In genomic region chr3:105772635-105773034, GRCh38 we compare ENCODE assay signal across 14 cellular contexts.
"Had no signal": no experiment of that assay in that cellular context is flagged by ENCODE, and none has a peak within 500 bp of the region (broad histone marks: within the 10 kb centered on the region; RNA-seq: fewer than 3 reads in every experiment).

No MANE protein-coding gene starts in this region.

- H3K36me3 ChIP-seq: cardiac muscle cell, colonic mucosa, gastrocnemius medialis, pancreas had no signal

- H3K4me3 ChIP-seq: cardiac muscle cell, colonic mucosa, gastrocnemius medialis, left ventricle myocardium inferior, pancreas, stomach had no signal

- H3K27me3 ChIP-seq: cardiac muscle cell, colonic mucosa, gastrocnemius medialis, pancreas, stomach had no signal

- ATAC-seq: gastrocnemius medialis, pancreas, SK-N-SH treated with all-trans-retinoic acid at 6 μM for 48 hours had no signal

- H3K4me1 ChIP-seq: colonic mucosa, pancreas had no signal

- H3K27ac ChIP-seq: cardiac muscle cell, colonic mucosa, gastrocnemius medialis, left ventricle myocardium inferior, pancreas, stomach had no signal

- H3K9me3 ChIP-seq: colonic mucosa, gastrocnemius medialis, left ventricle myocardium inferior, pancreas, stomach had no signal

- DNase-seq: activated CD4-positive, CD25-positive, alpha-beta regulatory T cell treated with anti-CD3 and anti-CD28 coated beads, Interleukin-2, amount 50 U/mL, for 72 hours; activated gamma-delta T cell; activated T-cell treated with anti-CD3 and anti-CD28 coated beads for 4 hours; colonic mucosa; gastrocnemius medialis; kidney; left ventricle myocardium inferior; mesendoderm; pancreas; stimulated activated CD4-positive, alpha-beta T cell treated with anti-CD3 and anti-CD28 coated beads, Interleukin-4, amount 100 ng/mL, for 1 hour; stimulated activated CD8-positive, alpha-beta memory T cell treated with anti-CD3 and anti-CD28 coated beads, Interleukin-4, amount 100 ng/mL, for 48 hours; stomach had no signal
